In the genomic region with DNA sequence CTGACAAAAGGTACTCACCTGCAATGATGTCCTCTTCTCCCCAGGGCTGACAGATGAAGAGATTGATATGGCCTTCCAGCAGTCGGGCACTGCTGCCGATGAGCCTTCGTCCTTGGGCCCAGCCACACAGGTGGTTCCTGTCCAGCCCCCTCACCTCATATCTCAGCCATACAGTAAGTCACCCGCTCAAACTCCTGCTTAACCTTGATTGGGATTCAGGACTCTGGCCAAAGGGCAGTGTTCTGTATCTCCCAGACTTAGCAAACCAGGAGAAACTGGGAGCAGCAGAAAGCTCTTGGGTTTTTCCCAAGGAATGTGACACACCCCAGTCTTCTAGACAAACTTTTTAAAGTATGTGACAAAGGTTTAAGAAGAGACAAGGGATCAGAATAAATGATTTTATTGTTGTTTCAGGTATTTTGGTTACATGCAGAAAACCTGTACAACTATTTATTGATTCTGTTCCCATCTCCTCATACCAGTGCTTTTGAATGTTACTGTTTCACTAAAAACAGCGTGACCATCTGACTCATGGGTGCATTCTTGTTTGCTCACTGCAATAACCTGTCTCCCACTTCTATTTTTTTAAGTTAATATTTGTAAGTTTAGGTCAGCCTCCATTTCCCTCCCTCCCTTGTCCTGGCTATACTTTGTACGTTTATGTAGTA, we compare ENCODE assay signal across 1 cellular context.
TF ChIP-seq lines count a peak whose summit lies in the region.

No MANE protein-coding gene starts in this region.

TF ChIP-seq in IMR-90, 13 proteins besides CTCF, POLR2A, EP300 and RAD21:
- TF ChIP-seq RFX5 (IDR thresholded peaks at IDR 0.05; ENCODE audit: low read depth, low read length) (no peak), MAZ (IDR thresholded peaks at IDR 0.05; ENCODE audit: borderline replicate concordance, low read depth, low read length) (no peak), BHLHE40 (IDR thresholded peaks at IDR 0.05; ENCODE audit: low read depth, low read length) (peak; percentile 23; the same call in 1 of the 2 replicates), FOS (IDR thresholded peaks at IDR 0.05; ENCODE audit: low read depth, low read length) (peak; percentile 49), CEBPB (IDR thresholded peaks at IDR 0.05; ENCODE audit: low read depth, low read length) (peak; percentile 59; the same call in 1 of the 2 replicates), RCOR1 (IDR thresholded peaks at IDR 0.05; ENCODE audit: insufficient replicate concordance, low read length) (no peak)
- TF ChIP-seq, protein P1, sequence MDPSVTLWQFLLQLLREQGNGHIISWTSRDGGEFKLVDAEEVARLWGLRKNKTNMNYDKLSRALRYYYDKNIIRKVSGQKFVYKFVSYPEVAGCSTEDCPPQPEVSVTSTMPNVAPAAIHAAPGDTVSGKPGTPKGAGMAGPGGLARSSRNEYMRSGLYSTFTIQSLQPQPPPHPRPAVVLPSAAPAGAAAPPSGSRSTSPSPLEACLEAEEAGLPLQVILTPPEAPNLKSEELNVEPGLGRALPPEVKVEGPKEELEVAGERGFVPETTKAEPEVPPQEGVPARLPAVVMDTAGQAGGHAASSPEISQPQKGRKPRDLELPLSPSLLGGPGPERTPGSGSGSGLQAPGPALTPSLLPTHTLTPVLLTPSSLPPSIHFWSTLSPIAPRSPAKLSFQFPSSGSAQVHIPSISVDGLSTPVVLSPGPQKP (IDR thresholded peaks at IDR 0.05; ENCODE audit: borderline replicate concordance, low read depth, low read length), result no peak
